22 cellular contexts compared by ENCODE assay signal in the genomic region with DNA sequence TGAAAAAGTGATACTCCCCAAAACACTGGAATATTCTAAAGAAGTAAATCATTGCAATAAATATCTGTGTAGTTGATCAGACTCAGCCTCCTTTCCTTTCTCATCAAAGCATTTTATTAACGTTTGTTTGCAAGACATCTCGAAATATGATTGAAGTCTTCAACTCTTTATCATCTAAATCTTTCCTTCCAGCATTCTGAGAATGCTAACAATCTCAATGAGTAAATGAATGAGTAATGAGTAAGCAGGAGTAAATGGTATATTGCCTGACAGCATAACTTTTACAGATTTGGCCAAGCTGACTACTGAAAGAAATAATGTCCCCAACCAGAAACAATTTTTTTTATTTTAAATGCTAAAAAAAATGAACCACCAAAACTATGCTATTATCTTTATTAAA.
"Had no signal": no experiment of that assay in that cellular context is flagged by ENCODE, and none has a peak within 500 bp of the region (broad histone marks: within the 10 kb centered on the region; RNA-seq: fewer than 3 reads in every experiment).

No MANE protein-coding gene starts in this region.

- H3K4me3 ChIP-seq: coronary artery, pancreas, psoas muscle, skin epidermis, testis, tibial nerve had no signal

- H3K9me3 ChIP-seq: pancreas, psoas muscle, testis, tibial nerve had no signal

- FAIRE-seq: endothelial cell of umbilical vein, pancreas had no signal

- H3K27ac Mint-ChIP-seq: endodermal cell; nephron; stimulated activated naive B cell treated with anti-CD40 and anti-IgM and Interleukin-4, amounts not matched to agents 10 μg/mL and 1 μg/mL and 100 μg/mL, for 72 hours; stimulated activated naive CD8-positive, alpha-beta T cell treated with anti-CD3 and anti-CD28 coated beads, Interleukin-15, amount 100 ng/mL, for 72 hours had no signal

- H3K27me3 Mint-ChIP-seq: stimulated activated naive B cell treated with anti-CD40 and anti-IgM and Interleukin-4, amounts not matched to agents 10 μg/mL and 1 μg/mL and 100 μg/mL, for 72 hours; stimulated activated naive CD8-positive, alpha-beta T cell treated with anti-CD3 and anti-CD28 coated beads, Interleukin-15, amount 100 ng/mL, for 72 hours had no signal

- H3K4me1 Mint-ChIP-seq: endodermal cell; nephron; stimulated activated naive B cell treated with anti-CD40 and anti-IgM and Interleukin-4, amounts not matched to agents 10 μg/mL and 1 μg/mL and 100 μg/mL, for 72 hours; stimulated activated naive CD8-positive, alpha-beta T cell treated with anti-CD3 and anti-CD28 coated beads, Interleukin-15, amount 100 ng/mL, for 72 hours had no signal

- H3K27me3 ChIP-seq: pancreas, testis, tibial nerve had no signal

- H3K4me3 Mint-ChIP-seq: endodermal cell; nephron; stimulated activated naive B cell treated with anti-CD40 and anti-IgM and Interleukin-4, amounts not matched to agents 10 μg/mL and 1 μg/mL and 100 μg/mL, for 72 hours; stimulated activated naive CD8-positive, alpha-beta T cell treated with anti-CD3 and anti-CD28 coated beads, Interleukin-15, amount 100 ng/mL, for 72 hours had no signal

- H3K36me3 ChIP-seq: pancreas, tibial nerve had no signal

- H3K9me3 Mint-ChIP-seq: endodermal cell; nephron; stimulated activated naive B cell treated with anti-CD40 and anti-IgM and Interleukin-4, amounts not matched to agents 10 μg/mL and 1 μg/mL and 100 μg/mL, for 72 hours; stimulated activated naive CD8-positive, alpha-beta T cell treated with anti-CD3 and anti-CD28 coated beads, Interleukin-15, amount 100 ng/mL, for 72 hours had no signal

- H3K4me1 ChIP-seq: pancreas, psoas muscle, testis, tibial nerve had no signal

- H3K36me3 Mint-ChIP-seq: stimulated activated naive B cell treated with anti-CD40 and anti-IgM and Interleukin-4, amounts not matched to agents 10 μg/mL and 1 μg/mL and 100 μg/mL, for 72 hours had no signal

- DNase-seq: effector CD4-positive, alpha-beta T cell; endodermal cell; foreskin melanocyte; head of caudate nucleus; hippocampal formation; islet precursor cell; mammary epithelial cell; midbrain; occipital lobe; pancreas; psoas muscle; retina; stimulated activated CD4-positive, alpha-beta T cell treated with anti-CD3 and anti-CD28 coated beads, Interleukin-2, amount 100 ng/mL, for 24 hours; stimulated activated CD4-positive, alpha-beta T cell treated with anti-CD3 and anti-CD28 coated beads, Interleukin-4, amount 100 ng/mL, for 4 hours; stimulated activated naive B cell treated with anti-CD40 and anti-IgM and Interleukin-4, amounts not matched to agents 10 μg/mL and 1 μg/mL and 100 μg/mL, for 72 hours; stimulated activated naive CD8-positive, alpha-beta T cell treated with anti-CD3 and anti-CD28 coated beads, Interleukin-15, amount 100 ng/mL, for 72 hours; testis had no signal
